ENCODE assay signal across 1 cellular context in the genomic region with DNA sequence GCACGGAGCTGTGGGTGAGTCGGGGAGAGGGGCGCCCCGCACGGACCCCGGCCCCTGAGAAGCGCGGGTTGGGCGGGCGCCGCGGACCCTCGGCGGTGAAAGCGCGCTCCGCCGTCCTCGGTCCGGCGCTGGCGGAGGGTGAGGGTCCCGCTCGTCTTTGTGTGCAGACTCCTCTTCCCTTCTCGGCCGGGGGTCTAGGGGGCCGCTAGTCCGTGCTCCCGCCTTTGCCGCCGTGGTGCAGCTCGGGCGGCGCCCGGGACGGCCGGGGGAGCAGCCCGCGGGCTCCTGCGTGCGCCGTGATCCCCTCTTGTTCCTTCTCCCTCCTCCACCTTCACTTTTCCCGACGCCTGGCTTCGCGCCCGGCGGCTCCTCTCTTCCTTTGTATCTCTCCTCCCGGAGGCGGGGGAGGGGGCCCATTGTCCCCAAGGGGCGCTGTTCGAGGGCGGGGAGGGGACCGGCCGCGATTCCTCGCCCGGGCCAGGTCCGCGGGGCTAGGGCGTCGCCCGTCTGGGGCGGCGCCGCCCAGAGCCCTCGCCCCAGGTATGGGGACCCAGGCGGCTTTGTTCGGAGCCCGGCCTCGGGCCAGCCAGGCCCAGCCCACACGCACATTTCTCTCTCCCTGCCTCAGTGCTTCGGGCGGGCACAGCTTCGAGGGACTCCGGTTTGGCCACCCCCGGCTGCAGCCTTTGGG.
TF ChIP-seq lines count a peak whose summit lies in the region.

No MANE protein-coding gene starts in this region.

TF ChIP-seq in HepG2, 621 proteins besides CTCF, POLR2A, EP300 and RAD21 (continued from another document and continues in another):
- TF ChIP-seq, protein P1, sequence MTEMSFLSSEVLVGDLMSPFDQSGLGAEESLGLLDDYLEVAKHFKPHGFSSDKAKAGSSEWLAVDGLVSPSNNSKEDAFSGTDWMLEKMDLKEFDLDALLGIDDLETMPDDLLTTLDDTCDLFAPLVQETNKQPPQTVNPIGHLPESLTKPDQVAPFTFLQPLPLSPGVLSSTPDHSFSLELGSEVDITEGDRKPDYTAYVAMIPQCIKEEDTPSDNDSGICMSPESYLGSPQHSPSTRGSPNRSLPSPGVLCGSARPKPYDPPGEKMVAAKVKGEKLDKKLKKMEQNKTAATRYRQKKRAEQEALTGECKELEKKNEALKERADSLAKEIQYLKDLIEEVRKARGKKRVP (CRISPR knock-in tag; IDR thresholded peaks at IDR 0.05) = no peak
- TF ChIP-seq ZBTB7A (CRISPR knock-in tag; IDR thresholded peaks at IDR 0.05) = peak; percentile 24
- TF ChIP-seq, protein P2, sequence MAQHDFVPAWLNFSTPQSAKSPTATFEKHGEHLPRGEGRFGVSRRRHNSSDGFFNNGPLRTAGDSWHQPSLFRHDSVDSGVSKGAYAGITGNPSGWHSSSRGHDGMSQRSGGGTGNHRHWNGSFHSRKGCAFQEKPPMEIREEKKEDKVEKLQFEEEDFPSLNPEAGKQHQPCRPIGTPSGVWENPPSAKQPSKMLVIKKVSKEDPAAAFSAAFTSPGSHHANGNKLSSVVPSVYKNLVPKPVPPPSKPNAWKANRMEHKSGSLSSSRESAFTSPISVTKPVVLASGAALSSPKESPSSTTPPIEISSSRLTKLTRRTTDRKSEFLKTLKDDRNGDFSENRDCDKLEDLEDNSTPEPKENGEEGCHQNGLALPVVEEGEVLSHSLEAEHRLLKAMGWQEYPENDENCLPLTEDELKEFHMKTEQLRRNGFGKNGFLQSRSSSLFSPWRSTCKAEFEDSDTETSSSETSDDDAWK (CRISPR knock-in tag; IDR thresholded peaks at IDR 0.05) = no peak
- no peak for TF ChIP-seq NKX3-1 (CRISPR knock-in tag; IDR thresholded peaks at IDR 0.05)
- TF ChIP-seq, protein P3, sequence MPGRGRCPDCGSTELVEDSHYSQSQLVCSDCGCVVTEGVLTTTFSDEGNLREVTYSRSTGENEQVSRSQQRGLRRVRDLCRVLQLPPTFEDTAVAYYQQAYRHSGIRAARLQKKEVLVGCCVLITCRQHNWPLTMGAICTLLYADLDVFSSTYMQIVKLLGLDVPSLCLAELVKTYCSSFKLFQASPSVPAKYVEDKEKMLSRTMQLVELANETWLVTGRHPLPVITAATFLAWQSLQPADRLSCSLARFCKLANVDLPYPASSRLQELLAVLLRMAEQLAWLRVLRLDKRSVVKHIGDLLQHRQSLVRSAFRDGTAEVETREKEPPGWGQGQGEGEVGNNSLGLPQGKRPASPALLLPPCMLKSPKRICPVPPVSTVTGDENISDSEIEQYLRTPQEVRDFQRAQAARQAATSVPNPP (CRISPR knock-in tag; IDR thresholded peaks at IDR 0.05) = no peak
- TF ChIP-seq, protein P4, sequence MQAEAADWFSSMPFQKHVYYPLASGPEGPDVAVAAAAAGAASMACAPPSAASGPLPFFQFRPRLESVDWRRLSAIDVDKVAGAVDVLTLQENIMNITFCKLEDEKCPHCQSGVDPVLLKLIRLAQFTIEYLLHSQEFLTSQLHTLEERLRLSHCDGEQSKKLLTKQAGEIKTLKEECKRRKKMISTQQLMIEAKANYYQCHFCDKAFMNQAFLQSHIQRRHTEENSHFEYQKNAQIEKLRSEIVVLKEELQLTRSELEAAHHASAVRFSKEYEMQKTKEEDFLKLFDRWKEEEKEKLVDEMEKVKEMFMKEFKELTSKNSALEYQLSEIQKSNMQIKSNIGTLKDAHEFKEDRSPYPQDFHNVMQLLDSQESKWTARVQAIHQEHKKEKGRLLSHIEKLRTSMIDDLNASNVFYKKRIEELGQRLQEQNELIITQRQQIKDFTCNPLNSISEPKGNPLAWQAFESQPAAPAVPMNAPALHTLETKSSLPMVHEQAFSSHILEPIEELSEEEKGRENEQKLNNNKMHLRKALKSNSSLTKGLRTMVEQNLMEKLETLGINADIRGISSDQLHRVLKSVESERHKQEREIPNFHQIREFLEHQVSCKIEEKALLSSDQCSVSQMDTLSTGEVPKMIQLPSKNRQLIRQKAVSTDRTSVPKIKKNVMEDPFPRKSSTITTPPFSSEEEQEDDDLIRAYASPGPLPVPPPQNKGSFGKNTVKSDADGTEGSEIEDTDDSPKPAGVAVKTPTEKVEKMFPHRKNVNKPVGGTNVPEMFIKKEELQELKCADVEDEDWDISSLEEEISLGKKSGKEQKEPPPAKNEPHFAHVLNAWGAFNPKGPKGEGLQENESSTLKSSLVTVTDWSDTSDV (CRISPR knock-in tag; IDR thresholded peaks at IDR 0.05) = no peak
- TF ChIP-seq, protein P5, sequence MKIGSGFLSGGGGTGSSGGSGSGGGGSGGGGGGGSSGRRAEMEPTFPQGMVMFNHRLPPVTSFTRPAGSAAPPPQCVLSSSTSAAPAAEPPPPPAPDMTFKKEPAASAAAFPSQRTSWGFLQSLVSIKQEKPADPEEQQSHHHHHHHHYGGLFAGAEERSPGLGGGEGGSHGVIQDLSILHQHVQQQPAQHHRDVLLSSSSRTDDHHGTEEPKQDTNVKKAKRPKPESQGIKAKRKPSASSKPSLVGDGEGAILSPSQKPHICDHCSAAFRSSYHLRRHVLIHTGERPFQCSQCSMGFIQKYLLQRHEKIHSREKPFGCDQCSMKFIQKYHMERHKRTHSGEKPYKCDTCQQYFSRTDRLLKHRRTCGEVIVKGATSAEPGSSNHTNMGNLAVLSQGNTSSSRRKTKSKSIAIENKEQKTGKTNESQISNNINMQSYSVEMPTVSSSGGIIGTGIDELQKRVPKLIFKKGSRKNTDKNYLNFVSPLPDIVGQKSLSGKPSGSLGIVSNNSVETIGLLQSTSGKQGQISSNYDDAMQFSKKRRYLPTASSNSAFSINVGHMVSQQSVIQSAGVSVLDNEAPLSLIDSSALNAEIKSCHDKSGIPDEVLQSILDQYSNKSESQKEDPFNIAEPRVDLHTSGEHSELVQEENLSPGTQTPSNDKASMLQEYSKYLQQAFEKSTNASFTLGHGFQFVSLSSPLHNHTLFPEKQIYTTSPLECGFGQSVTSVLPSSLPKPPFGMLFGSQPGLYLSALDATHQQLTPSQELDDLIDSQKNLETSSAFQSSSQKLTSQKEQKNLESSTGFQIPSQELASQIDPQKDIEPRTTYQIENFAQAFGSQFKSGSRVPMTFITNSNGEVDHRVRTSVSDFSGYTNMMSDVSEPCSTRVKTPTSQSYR (CRISPR knock-in tag; IDR thresholded peaks at IDR 0.05; ENCODE audit: borderline replicate concordance) = no peak
- no peak for TF ChIP-seq CEBPB (IDR thresholded peaks at IDR 0.05; ENCODE audit: borderline replicate concordance, low read depth, low read length)
- no peak for TF ChIP-seq STAT5B (CRISPR knock-in tag; IDR thresholded peaks at IDR 0.05)
- TF ChIP-seq PRPF4 (IDR thresholded peaks at IDR 0.05; ENCODE audit: low read depth, low read length, poor library complexity, severe bottlenecking) = no peak
- TF ChIP-seq, protein P6, sequence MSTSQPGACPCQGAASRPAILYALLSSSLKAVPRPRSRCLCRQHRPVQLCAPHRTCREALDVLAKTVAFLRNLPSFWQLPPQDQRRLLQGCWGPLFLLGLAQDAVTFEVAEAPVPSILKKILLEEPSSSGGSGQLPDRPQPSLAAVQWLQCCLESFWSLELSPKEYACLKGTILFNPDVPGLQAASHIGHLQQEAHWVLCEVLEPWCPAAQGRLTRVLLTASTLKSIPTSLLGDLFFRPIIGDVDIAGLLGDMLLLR (CRISPR knock-in tag; IDR thresholded peaks at IDR 0.05) = no peak
- no peak for TF ChIP-seq RCOR2 (CRISPR knock-in tag; IDR thresholded peaks at IDR 0.05)
- no peak for TF ChIP-seq HMGA1 (CRISPR knock-in tag; conservative IDR thresholded peaks at IDR 0.05)
- TF ChIP-seq, protein P7, sequence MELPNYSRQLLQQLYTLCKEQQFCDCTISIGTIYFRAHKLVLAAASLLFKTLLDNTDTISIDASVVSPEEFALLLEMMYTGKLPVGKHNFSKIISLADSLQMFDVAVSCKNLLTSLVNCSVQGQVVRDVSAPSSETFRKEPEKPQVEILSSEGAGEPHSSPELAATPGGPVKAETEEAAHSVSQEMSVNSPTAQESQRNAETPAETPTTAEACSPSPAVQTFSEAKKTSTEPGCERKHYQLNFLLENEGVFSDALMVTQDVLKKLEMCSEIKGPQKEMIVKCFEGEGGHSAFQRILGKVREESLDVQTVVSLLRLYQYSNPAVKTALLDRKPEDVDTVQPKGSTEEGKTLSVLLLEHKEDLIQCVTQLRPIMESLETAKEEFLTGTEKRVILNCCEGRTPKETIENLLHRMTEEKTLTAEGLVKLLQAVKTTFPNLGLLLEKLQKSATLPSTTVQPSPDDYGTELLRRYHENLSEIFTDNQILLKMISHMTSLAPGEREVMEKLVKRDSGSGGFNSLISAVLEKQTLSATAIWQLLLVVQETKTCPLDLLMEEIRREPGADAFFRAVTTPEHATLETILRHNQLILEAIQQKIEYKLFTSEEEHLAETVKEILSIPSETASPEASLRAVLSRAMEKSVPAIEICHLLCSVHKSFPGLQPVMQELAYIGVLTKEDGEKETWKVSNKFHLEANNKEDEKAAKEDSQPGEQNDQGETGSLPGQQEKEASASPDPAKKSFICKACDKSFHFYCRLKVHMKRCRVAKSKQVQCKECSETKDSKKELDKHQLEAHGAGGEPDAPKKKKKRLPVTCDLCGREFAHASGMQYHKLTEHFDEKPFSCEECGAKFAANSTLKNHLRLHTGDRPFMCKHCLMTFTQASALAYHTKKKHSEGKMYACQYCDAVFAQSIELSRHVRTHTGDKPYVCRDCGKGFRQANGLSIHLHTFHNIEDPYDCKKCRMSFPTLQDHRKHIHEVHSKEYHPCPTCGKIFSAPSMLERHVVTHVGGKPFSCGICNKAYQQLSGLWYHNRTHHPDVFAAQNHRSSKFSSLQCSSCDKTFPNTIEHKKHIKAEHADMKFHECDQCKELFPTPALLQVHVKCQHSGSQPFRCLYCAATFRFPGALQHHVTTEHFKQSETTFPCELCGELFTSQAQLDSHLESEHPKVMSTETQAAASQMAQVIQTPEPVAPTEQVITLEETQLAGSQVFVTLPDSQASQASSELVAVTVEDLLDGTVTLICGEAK (IDR thresholded peaks at IDR 0.05) = no peak
- TF ChIP-seq, protein P7 (CRISPR knock-in tag; IDR thresholded peaks at IDR 0.05) = no peak
- TF ChIP-seq, protein P8, sequence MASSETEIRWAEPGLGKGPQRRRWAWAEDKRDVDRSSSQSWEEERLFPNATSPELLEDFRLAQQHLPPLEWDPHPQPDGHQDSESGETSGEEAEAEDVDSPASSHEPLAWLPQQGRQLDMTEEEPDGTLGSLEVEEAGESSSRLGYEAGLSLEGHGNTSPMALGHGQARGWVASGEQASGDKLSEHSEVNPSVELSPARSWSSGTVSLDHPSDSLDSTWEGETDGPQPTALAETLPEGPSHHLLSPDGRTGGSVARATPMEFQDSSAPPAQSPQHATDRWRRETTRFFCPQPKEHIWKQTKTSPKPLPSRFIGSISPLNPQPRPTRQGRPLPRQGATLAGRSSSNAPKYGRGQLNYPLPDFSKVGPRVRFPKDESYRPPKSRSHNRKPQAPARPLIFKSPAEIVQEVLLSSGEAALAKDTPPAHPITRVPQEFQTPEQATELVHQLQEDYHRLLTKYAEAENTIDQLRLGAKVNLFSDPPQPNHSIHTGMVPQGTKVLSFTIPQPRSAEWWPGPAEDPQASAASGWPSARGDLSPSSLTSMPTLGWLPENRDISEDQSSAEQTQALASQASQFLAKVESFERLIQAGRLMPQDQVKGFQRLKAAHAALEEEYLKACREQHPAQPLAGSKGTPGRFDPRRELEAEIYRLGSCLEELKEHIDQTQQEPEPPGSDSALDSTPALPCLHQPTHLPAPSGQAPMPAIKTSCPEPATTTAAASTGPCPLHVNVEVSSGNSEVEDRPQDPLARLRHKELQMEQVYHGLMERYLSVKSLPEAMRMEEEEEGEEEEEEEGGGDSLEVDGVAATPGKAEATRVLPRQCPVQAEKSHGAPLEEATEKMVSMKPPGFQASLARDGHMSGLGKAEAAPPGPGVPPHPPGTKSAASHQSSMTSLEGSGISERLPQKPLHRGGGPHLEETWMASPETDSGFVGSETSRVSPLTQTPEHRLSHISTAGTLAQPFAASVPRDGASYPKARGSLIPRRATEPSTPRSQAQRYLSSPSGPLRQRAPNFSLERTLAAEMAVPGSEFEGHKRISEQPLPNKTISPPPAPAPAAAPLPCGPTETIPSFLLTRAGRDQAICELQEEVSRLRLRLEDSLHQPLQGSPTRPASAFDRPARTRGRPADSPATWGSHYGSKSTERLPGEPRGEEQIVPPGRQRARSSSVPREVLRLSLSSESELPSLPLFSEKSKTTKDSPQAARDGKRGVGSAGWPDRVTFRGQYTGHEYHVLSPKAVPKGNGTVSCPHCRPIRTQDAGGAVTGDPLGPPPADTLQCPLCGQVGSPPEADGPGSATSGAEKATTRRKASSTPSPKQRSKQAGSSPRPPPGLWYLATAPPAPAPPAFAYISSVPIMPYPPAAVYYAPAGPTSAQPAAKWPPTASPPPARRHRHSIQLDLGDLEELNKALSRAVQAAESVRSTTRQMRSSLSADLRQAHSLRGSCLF (CRISPR knock-in tag; IDR thresholded peaks at IDR 0.05; ENCODE audit: borderline replicate concordance) = no peak
- TF ChIP-seq, protein P9, sequence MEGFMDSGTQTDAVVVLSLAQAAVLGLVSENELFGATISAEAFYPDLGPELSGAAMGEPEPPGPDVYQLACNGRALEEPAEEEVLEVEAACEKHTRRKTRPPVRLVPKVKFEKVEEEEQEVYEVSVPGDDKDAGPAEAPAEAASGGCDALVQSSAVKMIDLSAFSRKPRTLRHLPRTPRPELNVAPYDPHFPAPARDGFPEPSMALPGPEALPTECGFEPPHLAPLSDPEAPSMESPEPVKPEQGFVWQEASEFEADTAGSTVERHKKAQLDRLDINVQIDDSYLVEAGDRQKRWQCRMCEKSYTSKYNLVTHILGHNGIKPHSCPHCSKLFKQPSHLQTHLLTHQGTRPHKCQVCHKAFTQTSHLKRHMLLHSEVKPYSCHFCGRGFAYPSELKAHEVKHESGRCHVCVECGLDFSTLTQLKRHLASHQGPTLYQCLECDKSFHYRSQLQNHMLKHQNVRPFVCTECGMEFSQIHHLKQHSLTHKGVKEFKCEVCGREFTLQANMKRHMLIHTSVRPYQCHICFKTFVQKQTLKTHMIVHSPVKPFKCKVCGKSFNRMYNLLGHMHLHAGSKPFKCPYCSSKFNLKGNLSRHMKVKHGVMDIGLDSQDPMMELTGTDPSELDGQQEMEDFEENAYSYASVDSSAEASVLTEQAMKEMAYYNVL (CRISPR knock-in tag; IDR thresholded peaks at IDR 0.05; ENCODE audit: borderline replicate concordance) = no peak; the same call in 1 of the 2 replicates
- TF ChIP-seq ZNF34 (CRISPR knock-in tag; IDR thresholded peaks at IDR 0.05; ENCODE audit: borderline replicate concordance) = no peak
